ENCODE assay signal across 12 cellular contexts in genomic region chr6:99993533-99994251, GRCh38. TPM values are rescaled to one million over a fixed set of nuclear protein-coding genes. Genes with fewer than 3 reads are reported as not detected.
DNase-seq lines count a peak whose midpoint lies in the region; ATAC-seq and TF ChIP-seq lines count a peak whose summit lies in the region.
"Had no signal": no experiment of that assay in that cellular context is flagged by ENCODE, and none has a peak within 500 bp of the region (broad histone marks: within the 10 kb centered on the region; RNA-seq: fewer than 3 reads in every experiment).

MCHR2 (minus strand) TSS chr6:99994223; CDS start chr6:99956147, 38,076 bp downstream.

- no peak for TF ChIP-seq POLR2A in esophagus muscularis mucosa (IDR thresholded peaks at IDR 0.05; ENCODE audit: low read depth)

- no peaks in the 10 kb centered on the region for H3F3A ChIP-seq in neural progenitor cell (ENCODE audit: low read depth)

- H3K4me3 ChIP-seq in left ventricle myocardium inferior (peak within 1 kb of the TSS; percentile 44), heart right ventricle (peak within 1 kb of the TSS in 2 of 10 donors; percentile 0 to 21), esophagus muscularis mucosa (peak within 1 kb of the TSS; percentile 8 to 35 (median 27)), neural progenitor cell (peak within 1 kb of the TSS; percentile 67)
- H3K4me3 ChIP-seq: transverse colon had no signal

- no peaks in the 10 kb centered on the region for H4K20me1 ChIP-seq in neural progenitor cell (ENCODE audit: low read depth)

- H3K9ac ChIP-seq in neural progenitor cell: no peak within 1 kb of the TSS

- H3K27ac Mint-ChIP-seq in neural progenitor cell: no peak within 1 kb of the TSS
- H3K27ac Mint-ChIP-seq: activated T-helper 2 cell treated with anti-CD3 and anti-CD28 coated beads, Interferon-gamma antibody, Interleukin-2, Interleukin-4, amounts not matched to agents 10 μg/mL and 5 μg/mL and 100 μg/mL, durations not matched to agents 14 hours and 24 hours and 36 hours had no signal

- TF ChIP-seq CTCF in left ventricle myocardium inferior (IDR thresholded peaks at IDR 0.05; ENCODE audit: borderline replicate concordance) (no peak), heart right ventricle (IDR thresholded peaks at IDR 0.05) (no peak), esophagus muscularis mucosa (IDR thresholded peaks at IDR 0.05) (no peak), neural progenitor cell (IDR thresholded peaks at IDR 0.05) (no peak)

- DNase-seq in left ventricle myocardium inferior (no peak), heart right ventricle (no peak), esophagus muscularis mucosa (ENCODE audit: extremely low spot score) (no peak), neural progenitor cell (ENCODE audit: low spot score) (peak; percentile 53), NCI-H2029 treated with DMSO at 0.1 percent for 48 hours (lab: John Stamatoyannopoulos, UW) (no peak), NCI-H2107 (lab: John Stamatoyannopoulos, UW) (no peak)
- DNase-seq: left ventricle myocardium superior, transverse colon had no signal

- peaks cover 9% of the 10 kb centered on the region for H3K4me1 ChIP-seq in left ventricle myocardium inferior
- peaks cover 0 to 4% (median 0%) of the 10 kb centered on the region in 9 donors for H3K4me1 ChIP-seq in heart right ventricle
- H3K4me1 ChIP-seq in esophagus muscularis mucosa: peaks cover 0 to 12% (median 10%) of the 10 kb centered on the region in 4 donors
- no peaks in the 10 kb centered on the region for H3K4me1 ChIP-seq in neural progenitor cell
- H3K4me1 ChIP-seq: transverse colon had no signal

- peaks cover 68% of the 10 kb centered on the region for H3K27me3 ChIP-seq in left ventricle myocardium inferior (ENCODE audit: low read depth)
- H3K27me3 ChIP-seq in heart right ventricle: peaks cover 0 to 48% (median 44%) of the 10 kb centered on the region in 7 donors
- peaks cover 0 to 51% (median 14%) of the 10 kb centered on the region in 4 donors for H3K27me3 ChIP-seq in esophagus muscularis mucosa
- peaks cover 56% of the 10 kb centered on the region for H3K27me3 ChIP-seq in neural progenitor cell

- no peaks in the 10 kb centered on the region for H3K9me3 Mint-ChIP-seq in neural progenitor cell
- H3K9me3 Mint-ChIP-seq: activated T-helper 2 cell treated with anti-CD3 and anti-CD28 coated beads, Interferon-gamma antibody, Interleukin-2, Interleukin-4, amounts not matched to agents 10 μg/mL and 5 μg/mL and 100 μg/mL, durations not matched to agents 14 hours and 24 hours and 36 hours had no signal

- no peaks in the 10 kb centered on the region for H3K36me3 Mint-ChIP-seq in neural progenitor cell

- peak within 1 kb of the TSS; percentile 89 for H3K4me3 Mint-ChIP-seq in neural progenitor cell

- peaks cover 7% of the 10 kb centered on the region for H3K4me1 Mint-ChIP-seq in neural progenitor cell

- H3K27me3 Mint-ChIP-seq in neural progenitor cell (ENCODE audit: insufficient read depth, low read depth): peaks cover 27% of the 10 kb centered on the region

- ATAC-seq in heart right ventricle: no peak
- ATAC-seq in HG03565 (IDR thresholded peaks at IDR 0.05; ENCODE audit: unreplicated experiment): no peak
- ATAC-seq in GM21526 (IDR thresholded peaks at IDR 0.05; ENCODE audit: low FRiP score, unreplicated experiment): no peak
- ATAC-seq: left ventricle myocardium superior had no signal

- H3K27ac ChIP-seq in left ventricle myocardium inferior (replicated peaks): no peak within 1 kb of the TSS
- H3K27ac ChIP-seq in heart right ventricle: no peak within 1 kb of the TSS
- H3K27ac ChIP-seq in esophagus muscularis mucosa (replicated peaks in 1 of 4): no peak within 1 kb of the TSS
- no peak within 1 kb of the TSS for H3K27ac ChIP-seq in neural progenitor cell
- H3K27ac ChIP-seq: transverse colon had no signal

- WGBS in heart right ventricle, 2 donors: 2% methylated on average over 60 to 64 of the region's 64 CpGs
- WGBS in esophagus muscularis mucosa: 4% methylated on average over 63 of the region's 64 CpGs

- no peaks in the 10 kb centered on the region for H3K36me3 ChIP-seq in left ventricle myocardium inferior
- no peaks in the 10 kb centered on the region for H3K36me3 ChIP-seq in heart right ventricle
- H3K36me3 ChIP-seq in esophagus muscularis mucosa: no peaks in the 10 kb centered on the region
- H3K36me3 ChIP-seq in neural progenitor cell: no peaks in the 10 kb centered on the region
- H3K36me3 ChIP-seq: transverse colon had no signal

- no peaks in the 10 kb centered on the region for H3K9me3 ChIP-seq in left ventricle myocardium inferior (replicated peaks)
- no peaks in the 10 kb centered on the region for H3K9me3 ChIP-seq in heart right ventricle
- H3K9me3 ChIP-seq in esophagus muscularis mucosa: no peaks in the 10 kb centered on the region
- no peaks in the 10 kb centered on the region for H3K9me3 ChIP-seq in neural progenitor cell (ENCODE audit: low read depth)
- H3K9me3 ChIP-seq: transverse colon had no signal

- H3K79me2 ChIP-seq in neural progenitor cell (ENCODE audit: low read depth): no peaks in the 10 kb centered on the region

- H2AFZ ChIP-seq in neural progenitor cell (replicated peaks): peak within 1 kb of the TSS; percentile 92

- peak within 1 kb of the TSS; percentile 94 for H3K4me2 ChIP-seq in neural progenitor cell

- no peak for TF ChIP-seq EP300 in esophagus muscularis mucosa (IDR thresholded peaks at IDR 0.05)

- intact Hi-C loops in left ventricle myocardium inferior (cut with micrococcal nuclease): no loop called here
- intact Hi-C loops in heart right ventricle (cut with DNase I): no loop called here
- intact Hi-C loops in esophagus muscularis mucosa (cut with DNase I): no loop called here

RNA-seq across cellular contexts. Expression of gene MCHR2, which starts in this region (rescaled TPM):
- not detected for total RNA-seq in left ventricle myocardium inferior
- not detected for total RNA-seq in heart right ventricle
- polyA plus RNA-seq in heart right ventricle: not detected
- not detected for total RNA-seq in esophagus muscularis mucosa
- not detected in 2 replicates for total RNA-seq in neural progenitor cell (ENCODE audit: low replicate concordance)
- total RNA-seq: activated T-helper 2 cell treated with anti-CD3 and anti-CD28 coated beads, Interferon-gamma antibody, Interleukin-2, Interleukin-4, amounts not matched to agents 10 μg/mL and 5 μg/mL and 100 μg/mL, durations not matched to agents 14 hours and 24 hours and 36 hours; left ventricle myocardium superior; OCI-LY7; transverse colon had no signal

Comparison
In these comparisons a context has a peak if more than half of its experiments do, and no peak if none do; other contexts are left out.
1. Peak in DNase-seq, H3K4me3 ChIP-seq and H3K4me2 ChIP-seq in neural progenitor cell; RNA of the gene not detected or under 1 TPM.